Comparison of ENCODE assay signal across 1 cellular context in the genomic region with DNA sequence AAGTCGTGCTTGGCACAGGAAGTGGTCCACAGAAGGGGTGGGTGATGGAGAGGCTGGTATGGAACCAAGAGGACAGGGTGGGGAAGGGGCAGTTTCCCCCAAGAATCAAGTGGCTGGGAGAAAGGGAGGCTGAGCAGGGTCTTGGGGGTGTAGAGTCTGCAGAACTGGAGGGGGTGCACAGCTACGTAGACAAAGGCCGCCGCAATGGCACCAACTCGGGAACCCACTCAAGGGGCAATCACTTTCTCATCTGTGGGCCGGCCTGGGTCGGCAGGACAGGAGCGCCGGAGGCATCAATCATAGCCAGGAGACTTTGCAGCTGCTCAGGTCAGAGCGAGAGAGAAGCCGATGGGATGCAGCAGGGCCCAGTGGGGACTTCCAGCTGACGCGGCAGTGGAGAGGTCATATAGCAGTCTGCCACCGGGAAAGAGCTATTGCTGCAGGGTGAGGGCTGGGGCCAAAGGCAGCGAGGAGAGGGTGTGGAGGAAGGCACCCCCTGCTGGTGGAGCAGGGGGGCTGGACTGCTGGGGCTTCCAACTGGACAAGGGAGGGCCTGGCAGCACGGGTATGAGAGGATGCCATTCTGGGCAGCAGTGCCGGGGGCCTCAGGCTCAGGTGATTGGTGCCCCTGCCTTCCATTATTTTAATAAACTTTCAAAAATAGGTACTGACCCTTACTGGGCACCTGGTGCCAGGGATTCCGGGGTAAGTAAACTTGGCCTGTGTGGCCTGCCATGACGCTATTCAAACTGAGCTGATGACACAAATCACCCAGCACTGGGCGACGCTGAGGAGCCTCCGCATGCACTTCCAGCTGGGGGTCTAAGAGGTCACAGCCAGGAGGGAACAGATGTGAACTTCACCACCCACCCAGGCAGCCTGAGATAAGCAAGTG.
TF ChIP-seq lines count a peak whose summit lies in the region.

No MANE protein-coding gene starts in this region.

TF ChIP-seq in HepG2, 621 proteins besides CTCF, POLR2A, EP300 and RAD21 (continued from another document):
- TF ChIP-seq ATF3 (CRISPR knock-in tag; IDR thresholded peaks at IDR 0.05) = no peak
- TF ChIP-seq ZNF770 (CRISPR knock-in tag; IDR thresholded peaks at IDR 0.05) = 0 out of 2 replicates have a peak, but pooled peaks have one; percentile 19
- TF ChIP-seq CBX1 (IDR thresholded peaks at IDR 0.05; ENCODE audit: low read depth) = peak; percentile 38
- TF ChIP-seq FOSL2 (CRISPR knock-in tag; IDR thresholded peaks at IDR 0.05) = peak; percentile 44; the same call in 1 of the 2 replicates
- TF ChIP-seq FOXA3 (CRISPR knock-in tag; IDR thresholded peaks at IDR 0.05) = peak; percentile 47
- TF ChIP-seq ZFP91 (CRISPR knock-in tag; IDR thresholded peaks at IDR 0.05; ENCODE audit: borderline replicate concordance) = peak; percentile 68; the same call in 1 of the 2 replicates
- 0 out of 2 replicates have a peak, but pooled peaks have one; percentile 24 for TF ChIP-seq YEATS4 (CRISPR knock-in tag; IDR thresholded peaks at IDR 0.05; ENCODE audit: borderline replicate concordance)
- TF ChIP-seq, protein P1, sequence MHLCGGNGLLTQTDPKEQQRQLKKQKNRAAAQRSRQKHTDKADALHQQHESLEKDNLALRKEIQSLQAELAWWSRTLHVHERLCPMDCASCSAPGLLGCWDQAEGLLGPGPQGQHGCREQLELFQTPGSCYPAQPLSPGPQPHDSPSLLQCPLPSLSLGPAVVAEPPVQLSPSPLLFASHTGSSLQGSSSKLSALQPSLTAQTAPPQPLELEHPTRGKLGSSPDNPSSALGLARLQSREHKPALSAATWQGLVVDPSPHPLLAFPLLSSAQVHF (CRISPR knock-in tag; IDR thresholded peaks at IDR 0.05) = no peak
- 0 out of 2 replicates have a peak, but pooled peaks have one; percentile 25 for TF ChIP-seq ZNF550 (CRISPR knock-in tag; IDR thresholded peaks at IDR 0.05; ENCODE audit: borderline replicate concordance)
- no peak for TF ChIP-seq ZSCAN12 (CRISPR knock-in tag; IDR thresholded peaks at IDR 0.05)
- TF ChIP-seq, protein P2, sequence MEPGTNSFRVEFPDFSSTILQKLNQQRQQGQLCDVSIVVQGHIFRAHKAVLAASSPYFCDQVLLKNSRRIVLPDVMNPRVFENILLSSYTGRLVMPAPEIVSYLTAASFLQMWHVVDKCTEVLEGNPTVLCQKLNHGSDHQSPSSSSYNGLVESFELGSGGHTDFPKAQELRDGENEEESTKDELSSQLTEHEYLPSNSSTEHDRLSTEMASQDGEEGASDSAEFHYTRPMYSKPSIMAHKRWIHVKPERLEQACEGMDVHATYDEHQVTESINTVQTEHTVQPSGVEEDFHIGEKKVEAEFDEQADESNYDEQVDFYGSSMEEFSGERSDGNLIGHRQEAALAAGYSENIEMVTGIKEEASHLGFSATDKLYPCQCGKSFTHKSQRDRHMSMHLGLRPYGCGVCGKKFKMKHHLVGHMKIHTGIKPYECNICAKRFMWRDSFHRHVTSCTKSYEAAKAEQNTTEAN (CRISPR knock-in tag; conservative IDR thresholded peaks at IDR 0.05) = peak; percentile 49; the same call in 1 of the 2 replicates
- TF ChIP-seq ATF6 (CRISPR knock-in tag; conservative IDR thresholded peaks at IDR 0.05) = no peak
- peak; percentile 35; the same call in 1 of the 2 replicates for TF ChIP-seq ZNF792 (CRISPR knock-in tag; IDR thresholded peaks at IDR 0.05)
- no peak; the same call in 1 of the 2 replicates for TF ChIP-seq PHF21A (CRISPR knock-in tag; IDR thresholded peaks at IDR 0.05)
- TF ChIP-seq GATAD2A (CRISPR knock-in tag; IDR thresholded peaks at IDR 0.05) = peak; percentile 67
- TF ChIP-seq ZNF772 (CRISPR knock-in tag; IDR thresholded peaks at IDR 0.05) = 0 out of 2 replicates have a peak, but pooled peaks have one; percentile 78
- peak; percentile 75 for TF ChIP-seq ZBTB7B (CRISPR knock-in tag; IDR thresholded peaks at IDR 0.05)
- 0 out of 2 replicates have a peak, but pooled peaks have one; percentile 14 for TF ChIP-seq GTF3A (CRISPR knock-in tag; conservative IDR thresholded peaks at IDR 0.05)
- TF ChIP-seq CBX5 (CRISPR knock-in tag; IDR thresholded peaks at IDR 0.05; ENCODE audit: borderline replicate concordance) = peak; percentile 75; the same call in 1 of the 2 replicates
- TF ChIP-seq, protein P3, sequence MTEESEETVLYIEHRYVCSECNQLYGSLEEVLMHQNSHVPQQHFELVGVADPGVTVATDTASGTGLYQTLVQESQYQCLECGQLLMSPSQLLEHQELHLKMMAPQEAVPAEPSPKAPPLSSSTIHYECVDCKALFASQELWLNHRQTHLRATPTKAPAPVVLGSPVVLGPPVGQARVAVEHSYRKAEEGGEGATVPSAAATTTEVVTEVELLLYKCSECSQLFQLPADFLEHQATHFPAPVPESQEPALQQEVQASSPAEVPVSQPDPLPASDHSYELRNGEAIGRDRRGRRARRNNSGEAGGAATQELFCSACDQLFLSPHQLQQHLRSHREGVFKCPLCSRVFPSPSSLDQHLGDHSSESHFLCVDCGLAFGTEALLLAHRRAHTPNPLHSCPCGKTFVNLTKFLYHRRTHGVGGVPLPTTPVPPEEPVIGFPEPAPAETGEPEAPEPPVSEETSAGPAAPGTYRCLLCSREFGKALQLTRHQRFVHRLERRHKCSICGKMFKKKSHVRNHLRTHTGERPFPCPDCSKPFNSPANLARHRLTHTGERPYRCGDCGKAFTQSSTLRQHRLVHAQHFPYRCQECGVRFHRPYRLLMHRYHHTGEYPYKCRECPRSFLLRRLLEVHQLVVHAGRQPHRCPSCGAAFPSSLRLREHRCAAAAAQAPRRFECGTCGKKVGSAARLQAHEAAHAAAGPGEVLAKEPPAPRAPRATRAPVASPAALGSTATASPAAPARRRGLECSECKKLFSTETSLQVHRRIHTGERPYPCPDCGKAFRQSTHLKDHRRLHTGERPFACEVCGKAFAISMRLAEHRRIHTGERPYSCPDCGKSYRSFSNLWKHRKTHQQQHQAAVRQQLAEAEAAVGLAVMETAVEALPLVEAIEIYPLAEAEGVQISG (CRISPR knock-in tag; IDR thresholded peaks at IDR 0.05) = peak; percentile 64
- no peak for TF ChIP-seq NAIF1 (CRISPR knock-in tag; IDR thresholded peaks at IDR 0.05; ENCODE audit: borderline replicate concordance)
- TF ChIP-seq HDAC1 (CRISPR knock-in tag; IDR thresholded peaks at IDR 0.05) = 0 out of 2 replicates have a peak, but pooled peaks have one; percentile 24
- peak; percentile 70; the same call in 1 of the 2 replicates for TF ChIP-seq ERF (CRISPR knock-in tag; IDR thresholded peaks at IDR 0.05)
- TF ChIP-seq NR2F6 (IDR thresholded peaks at IDR 0.05) = 0 out of 2 replicates have a peak, but pooled peaks have one; percentile 32
- TF ChIP-seq NR2F6 (CRISPR knock-in tag; IDR thresholded peaks at IDR 0.05) = peak; percentile 71
- no peak for TF ChIP-seq ARID3A (IDR thresholded peaks at IDR 0.05; ENCODE audit: low read depth, low read length)
- TF ChIP-seq ZBTB39 (CRISPR knock-in tag; IDR thresholded peaks at IDR 0.05) = no peak
- TF ChIP-seq, protein P4, sequence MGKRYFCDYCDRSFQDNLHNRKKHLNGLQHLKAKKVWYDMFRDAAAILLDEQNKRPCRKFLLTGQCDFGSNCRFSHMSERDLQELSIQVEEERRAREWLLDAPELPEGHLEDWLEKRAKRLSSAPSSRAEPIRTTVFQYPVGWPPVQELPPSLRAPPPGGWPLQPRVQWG (CRISPR knock-in tag; IDR thresholded peaks at IDR 0.05; ENCODE audit: borderline replicate concordance, low read depth) = no peak
- peak; percentile 44; the same call in 1 of the 2 replicates for TF ChIP-seq HIVEP1 (CRISPR knock-in tag; IDR thresholded peaks at IDR 0.05)
- TF ChIP-seq HOXA5 (CRISPR knock-in tag; IDR thresholded peaks at IDR 0.05) = peak; percentile 81; the same call in 1 of the 2 replicates
- peak; percentile 55; the same call in 1 of the 3 replicates for TF ChIP-seq MXI1 (IDR thresholded peaks at IDR 0.05; ENCODE audit: borderline replicate concordance, low read depth, low read length)
- peak; percentile 85; the same call in 1 of the 2 replicates for TF ChIP-seq KAT7 (CRISPR knock-in tag; IDR thresholded peaks at IDR 0.05; ENCODE audit: borderline replicate concordance)
- no peak for TF ChIP-seq NR1H2 (CRISPR knock-in tag; IDR thresholded peaks at IDR 0.05; ENCODE audit: borderline replicate concordance, low read depth)
- 0 out of 2 replicates have a peak, but pooled peaks have one; percentile 67 for TF ChIP-seq MED13 (CRISPR knock-in tag; IDR thresholded peaks at IDR 0.05)
- 0 out of 2 replicates have a peak, but pooled peaks have one; percentile 35 for TF ChIP-seq MAX (IDR thresholded peaks at IDR 0.05)
- TF ChIP-seq KDM3A (CRISPR knock-in tag; IDR thresholded peaks at IDR 0.05; ENCODE audit: low read depth) = peak; percentile 75; the same call in 1 of the 2 replicates
- 0 out of 2 replicates have a peak, but pooled peaks have one; percentile 21 for TF ChIP-seq ZNF12 (CRISPR knock-in tag; IDR thresholded peaks at IDR 0.05)
